In the genomic region with DNA sequence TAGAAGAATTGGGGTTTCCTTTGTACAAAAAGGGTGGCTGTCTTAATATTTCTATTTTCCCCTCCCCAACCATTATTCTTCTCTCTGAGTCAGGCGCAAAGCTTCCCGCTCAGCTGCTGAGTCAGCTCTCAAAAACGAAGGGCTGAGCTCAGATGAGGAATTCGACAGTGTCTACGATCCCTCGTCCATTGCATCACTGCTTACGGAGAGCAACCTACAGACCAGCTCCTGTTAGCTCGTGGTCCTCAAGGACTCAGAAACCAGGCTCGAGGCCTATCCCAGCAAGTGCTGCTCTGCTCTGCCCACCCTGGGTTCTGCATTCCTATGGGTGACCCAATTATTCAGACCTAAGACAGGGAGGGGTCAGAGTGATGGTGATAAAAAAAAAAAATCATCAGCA, we compare ENCODE assay signal across 16 cellular contexts. TPM values are rescaled to one million over a fixed set of nuclear protein-coding genes. Genes with fewer than 3 reads are reported as not detected.
A peak's percentile ranks its signal among the peaks of the same experiment; 100 is the strongest.
DNase-seq lines count a peak whose midpoint lies in the region; ATAC-seq and TF ChIP-seq lines count a peak whose summit lies in the region.
"Had no signal": no experiment of that assay in that cellular context is flagged by ENCODE, and none has a peak within 500 bp of the region (broad histone marks: within the 10 kb centered on the region; RNA-seq: fewer than 3 reads in every experiment).

No MANE protein-coding gene starts in this region.

- no peaks in the 10 kb centered on the region for H3K36me3 ChIP-seq in adipocyte (ENCODE audit: control insufficient read depth, insufficient read depth, low read length, severe bottlenecking)
- H3K36me3 ChIP-seq: neutrophil had no signal

- ATAC-seq in foreskin keratinocyte (peak; percentile 45), GM21526 (IDR thresholded peaks at IDR 0.05; ENCODE audit: low FRiP score, unreplicated experiment) (no peak)
- ATAC-seq: activated naive CD8-positive, alpha-beta T cell treated with anti-CD3 and anti-CD28 coated beads, Interleukin-2, amount 50 U/mL, for 24 hours; left colon had no signal

- H3K9me3 ChIP-seq in adipocyte (ENCODE audit: control insufficient read depth, low read length): no peaks in the 10 kb centered on the region
- H3K9me3 ChIP-seq: neutrophil had no signal

- H3K4me3 Mint-ChIP-seq in HFFc6 (no peak overlapping the region), immature natural killer cell (no peak overlapping the region)
- H3K4me3 Mint-ChIP-seq: activated naive CD8-positive, alpha-beta T cell treated with anti-CD3 and anti-CD28 coated beads, Interleukin-2, amount 50 U/mL, for 24 hours; stimulated activated naive CD8-positive, alpha-beta T cell treated with anti-CD3 and anti-CD28 coated beads, Interleukin-15, Interleukin-2, amounts not matched to agents 100 ng/mL and 50 ng/mL, for 24 hours; T-helper 1 cell treated with Interleukin-12 subunit alpha and Interleukin-12 subunit beta and Interleukin-4 antibody, amounts not matched to agents 30 μg/mL and 1 μg/mL, for 36 hours had no signal

- H3K27me3 ChIP-seq in adipocyte (replicated peaks; ENCODE audit: control insufficient read depth, insufficient read depth, low read length): no peaks in the 10 kb centered on the region
- H3K27me3 ChIP-seq in foreskin keratinocyte: no peaks in the 10 kb centered on the region

- DNase-seq in A172 (ENCODE audit: low spot score) (peak; percentile 99), HFFc6 (peak; percentile 93), adipocyte (ENCODE audit: low read depth) (peak; percentile 92), foreskin keratinocyte (peak; percentile 91 to 96), anterior cingulate cortex (lab: John Stamatoyannopoulos, UW) (no peak), immature natural killer cell (no peak), ureter (ENCODE audit: low spot score) (no peak)
- DNase-seq: activated naive CD8-positive, alpha-beta T cell treated with anti-CD3 and anti-CD28 coated beads, Interleukin-2, amount 50 U/mL, for 24 hours; left colon; MM.1S; stimulated activated CD4-positive, alpha-beta T cell treated with anti-CD3 and anti-CD28 coated beads, Interleukin-2, amount 100 ng/mL, for 24 hours had no signal

- H3K9me3 Mint-ChIP-seq in HFFc6 (no peaks in the 10 kb centered on the region), immature natural killer cell (no peaks in the 10 kb centered on the region)
- H3K9me3 Mint-ChIP-seq: activated naive CD8-positive, alpha-beta T cell treated with anti-CD3 and anti-CD28 coated beads, Interleukin-2, amount 50 U/mL, for 24 hours; stimulated activated naive CD8-positive, alpha-beta T cell treated with anti-CD3 and anti-CD28 coated beads, Interleukin-15, Interleukin-2, amounts not matched to agents 100 ng/mL and 50 ng/mL, for 24 hours; T-helper 1 cell treated with Interleukin-12 subunit alpha and Interleukin-12 subunit beta and Interleukin-4 antibody, amounts not matched to agents 30 μg/mL and 1 μg/mL, for 36 hours had no signal

- H3K36me3 Mint-ChIP-seq in HFFc6 (ENCODE audit: low read depth) (no peaks in the 10 kb centered on the region), immature natural killer cell (no peaks in the 10 kb centered on the region)

- peaks cover 24% of the 10 kb centered on the region for H3K4me1 ChIP-seq in adipocyte (ENCODE audit: control insufficient read depth, insufficient read depth, low read length)
- H3K4me1 ChIP-seq in foreskin keratinocyte: peaks cover 20% of the 10 kb centered on the region

- H3K4me1 Mint-ChIP-seq in HFFc6 (ENCODE audit: low read depth): peaks cover 70% of the 10 kb centered on the region
- H3K4me1 Mint-ChIP-seq in immature natural killer cell: peaks cover 22 to 24% of the 10 kb centered on the region in 2 donors

- TF ChIP-seq CTCF in HFFc6 (IDR thresholded peaks at IDR 0.05) (no peak), foreskin keratinocyte (conservative IDR thresholded peaks at IDR 0.05) (no peak)

- H3K27ac ChIP-seq in foreskin keratinocyte: peak overlapping the region; percentile 57
- H3K27ac ChIP-seq: BLaER1 treated with 17β-estradiol and CSF1 and Interleukin-3, amounts not matched to agents 10 nM and 100 nM; neutrophil had no signal

- H3K4me3 ChIP-seq in adipocyte (ENCODE audit: low read length): no peak overlapping the region
- H3K4me3 ChIP-seq: BLaER1 treated with 17β-estradiol and CSF1 and Interleukin-3, amounts not matched to agents 10 nM and 100 nM had no signal

- peak overlapping the region; percentile 91 for H3K27ac Mint-ChIP-seq in HFFc6
- no peak overlapping the region for H3K27ac Mint-ChIP-seq in immature natural killer cell
- H3K27ac Mint-ChIP-seq: activated naive CD8-positive, alpha-beta T cell treated with anti-CD3 and anti-CD28 coated beads, Interleukin-2, amount 50 U/mL, for 24 hours; stimulated activated naive CD8-positive, alpha-beta T cell treated with anti-CD3 and anti-CD28 coated beads, Interleukin-15, Interleukin-2, amounts not matched to agents 100 ng/mL and 50 ng/mL, for 24 hours; T-helper 1 cell treated with Interleukin-12 subunit alpha and Interleukin-12 subunit beta and Interleukin-4 antibody, amounts not matched to agents 30 μg/mL and 1 μg/mL, for 36 hours had no signal

- H3K27me3 Mint-ChIP-seq in HFFc6 (ENCODE audit: insufficient read depth) (peaks cover 6% of the 10 kb centered on the region), immature natural killer cell (ENCODE audit: low read depth in 3 of 3) (peaks cover 0 to 10% (median 3%) of the 10 kb centered on the region in 3 donors)

- no peak overlapping the region for H3K9ac ChIP-seq in adipocyte (ENCODE audit: low read length)
- H3K9ac ChIP-seq: BLaER1 treated with 17β-estradiol and CSF1 and Interleukin-3, amounts not matched to agents 10 nM and 100 nM had no signal

RNA-seq across cellular contexts. Expression of gene TUFT1, which starts 3.0 kb away (rescaled TPM):
- total RNA-seq in A172 (2014; rRNA removed; shearing (Covaris generic)): 64.3 and 99.0 TPM in 2 replicates
- total RNA-seq in HFFc6 (2021; fragmentation: NEBNext Ultra II Directional; extraction: Animal tissue kit (Norgen Biotek cat#: 25700)): 10 to 100 TPM in 2 of 6 experiments, 1 to 10 TPM in 4; 6.5 to 20.2 (median 7.3) TPM
- total RNA-seq in foreskin keratinocyte (38.8 and 59.9 TPM in 2 replicates), ureter (29.5 TPM)
- polyA plus RNA-seq in foreskin keratinocyte (28.0 and 41.0 TPM in 2 replicates), immature natural killer cell (1 to 10 TPM in 2 of 3 donors, under 1 TPM in 1; 0.83 to 4.2 (median 1.3) TPM)

RNA-seq across cellular contexts. Expression of gene CGN, which starts 25.9 kb away (rescaled TPM):
- total RNA-seq in A172 (2014; rRNA removed; shearing (Covaris generic)): 0.93 and 3.2 TPM in 2 replicates
- total RNA-seq in HFFc6 (2021; fragmentation: NEBNext Ultra II Directional; extraction: Animal tissue kit (Norgen Biotek cat#: 25700)): under 1 TPM; 0.17 to 0.28 (median 0.21) TPM
- 3.6 and 4.2 TPM in 2 replicates for total RNA-seq in foreskin keratinocyte
- 2.4 and 2.9 TPM in 2 replicates for polyA plus RNA-seq in foreskin keratinocyte
- polyA plus RNA-seq in immature natural killer cell: under 1 TPM in 1 of 3 donors, not detected in 2; 0.87 TPM
- total RNA-seq in ureter: 67.4 TPM

Comparison
In these comparisons a context has a peak if more than half of its experiments do, and no peak if none do; other contexts are left out.
1. DNase-seq: peak in A172 (single experiment), HFFc6 (single experiment), adipocyte (single experiment) and foreskin keratinocyte (2 of 2); none in anterior cingulate cortex (0 of 58), immature natural killer cell (0 of 3) and ureter (single experiment).
2. RNA of gene CGN, which starts 25.9 kb away (total RNA-seq): 67.4 TPM in ureter (single experiment); 3.6 to 4.2 TPM in foreskin keratinocyte, 0.93 to 3.2 TPM in A172 and 0.17 to 0.28 TPM in HFFc6; every median in the first group is over 10 times any median in the second.